ENCODE assay signal across 29 cellular contexts in genomic region chr20:53782612-53783246, GRCh38.
"Had no signal": no experiment of that assay in that cellular context is flagged by ENCODE, and none has a peak within 500 bp of the region (broad histone marks: within the 10 kb centered on the region; RNA-seq: fewer than 3 reads in every experiment).

No MANE protein-coding gene starts in this region.

- H3K4me1 ChIP-seq: adrenal gland had no signal

- DNase-seq: activated CD4-positive, alpha-beta memory T cell treated with anti-CD3 and anti-CD28 coated beads for 36 hours; activated CD4-positive, alpha-beta T cell treated with anti-CD3 and anti-CD28 coated beads for 36 hours; activated CD4-positive, alpha-beta T cell treated with anti-CD3 and anti-CD28 coated beads, Interleukin-2, amount 10 ng/mL, durations not matched to agents 24 days and 14 days; activated CD4-positive, CD25-positive, alpha-beta regulatory T cell; activated CD4-positive, CD25-positive, alpha-beta regulatory T cell treated with anti-CD3 and anti-CD28 coated beads, Interleukin-2, amount 50 U/mL, for 72 hours; activated CD8-positive, alpha-beta memory T cell treated with anti-CD3 and anti-CD28 coated beads, Interleukin-2, amount 10 ng/mL, durations not matched to agents 7 days and 5 days; activated CD8-positive, alpha-beta memory T cell treated with anti-CD3 and anti-CD28 coated beads, Interleukin-2, amount 50 U/mL, for 4 hours; activated CD8-positive, alpha-beta T cell treated with anti-CD3 and anti-CD28 coated beads, Interleukin-2, amount 10 ng/mL, durations not matched to agents 7 days and 5 days; activated effector memory CD4-positive, alpha-beta T cell treated with anti-CD3 and anti-CD28 coated beads, Interleukin-2, amount 50 U/mL, for 16 hours; activated naive CD4-positive, alpha-beta T cell treated with anti-CD3 and anti-CD28 coated beads for 36 hours; activated naive CD8-positive, alpha-beta T cell treated with anti-CD3 and anti-CD28 coated beads for 36 hours; activated naive CD8-positive, alpha-beta T cell treated with anti-CD3 and anti-CD28 coated beads, Interleukin-2, amount 50 U/mL, for 24 hours; activated T-cell treated with anti-CD3 and anti-CD28 coated beads, Interleukin-2, amount 50 U/mL, for 1 hour; activated T-cell treated with anti-CD3 and anti-CD28 coated beads, Interleukin-2, amount 50 U/mL, for 48 hours; adrenal gland; amygdala; aorta; body of pancreas; caudate nucleus; effector CD8-positive, alpha-beta T cell; foreskin fibroblast; head of caudate nucleus; T-helper 1 cell; T-helper 17 cell had no signal

- H3K27ac ChIP-seq: adrenal gland, body of pancreas, epithelial cell of prostate had no signal

- ATAC-seq: activated CD4-positive, alpha-beta T cell treated with anti-CD3 and anti-CD28 coated beads for 36 hours; activated CD8-positive, alpha-beta memory T cell treated with anti-CD3 and anti-CD28 coated beads, Interleukin-2, amount 10 ng/mL, durations not matched to agents 7 days and 5 days; activated CD8-positive, alpha-beta T cell treated with anti-CD3 and anti-CD28 coated beads, Interleukin-2, amount 10 ng/mL, durations not matched to agents 7 days and 5 days; activated naive CD8-positive, alpha-beta T cell treated with anti-CD3 and anti-CD28 coated beads, Interleukin-2, amount 50 U/mL, for 24 hours; body of pancreas; T-helper 17 cell had no signal

- H3K36me3 ChIP-seq: adrenal gland had no signal

- H3K27me3 ChIP-seq: adrenal gland, body of pancreas had no signal

- H3K9me3 ChIP-seq: adrenal gland, body of pancreas had no signal

- H3K4me3 ChIP-seq: adrenal gland, body of pancreas had no signal

- FAIRE-seq: colon, endometrium, endothelial cell of umbilical vein, frontal cortex had no signal
